1 cellular context compared by ENCODE assay signal in the genomic region with DNA sequence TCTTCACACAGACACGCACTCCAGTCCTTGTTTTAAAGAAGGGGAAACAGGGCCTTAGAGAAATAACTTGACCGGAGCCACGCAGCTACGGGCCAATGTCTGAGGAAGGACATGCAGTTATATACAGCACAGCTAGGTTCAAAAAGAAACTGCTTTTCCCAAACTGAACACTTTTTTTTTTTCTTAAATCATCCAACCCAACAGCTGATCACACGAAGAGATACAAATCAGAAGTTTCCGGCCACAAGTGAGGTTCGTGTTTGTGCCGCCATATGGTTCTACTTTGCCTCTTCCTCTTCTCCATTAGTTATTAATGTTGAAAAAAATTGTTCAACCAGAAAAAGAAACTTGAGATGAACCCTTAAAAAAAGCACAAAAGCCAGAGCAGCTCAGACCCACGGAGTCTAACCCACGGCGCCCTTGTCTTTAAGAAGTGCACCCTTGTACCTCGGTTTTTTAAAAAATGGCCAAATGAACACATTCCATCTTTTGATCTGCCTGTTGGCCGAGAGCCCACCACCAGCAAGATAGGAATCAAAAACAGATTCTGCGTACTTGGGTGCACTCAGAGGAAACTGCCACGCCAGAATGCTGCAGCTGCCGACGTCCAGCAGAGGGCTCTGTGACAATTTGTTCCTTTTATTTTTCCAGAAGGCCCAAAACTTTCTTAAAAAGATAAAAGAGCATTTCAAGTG.
TF ChIP-seq lines count a peak whose summit lies in the region.

No MANE protein-coding gene starts in this region.

TF ChIP-seq in K562, 482 proteins besides CTCF, POLR2A, EP300 and RAD21 (continued from another document and continues in another):
- TF ChIP-seq, protein P1, sequence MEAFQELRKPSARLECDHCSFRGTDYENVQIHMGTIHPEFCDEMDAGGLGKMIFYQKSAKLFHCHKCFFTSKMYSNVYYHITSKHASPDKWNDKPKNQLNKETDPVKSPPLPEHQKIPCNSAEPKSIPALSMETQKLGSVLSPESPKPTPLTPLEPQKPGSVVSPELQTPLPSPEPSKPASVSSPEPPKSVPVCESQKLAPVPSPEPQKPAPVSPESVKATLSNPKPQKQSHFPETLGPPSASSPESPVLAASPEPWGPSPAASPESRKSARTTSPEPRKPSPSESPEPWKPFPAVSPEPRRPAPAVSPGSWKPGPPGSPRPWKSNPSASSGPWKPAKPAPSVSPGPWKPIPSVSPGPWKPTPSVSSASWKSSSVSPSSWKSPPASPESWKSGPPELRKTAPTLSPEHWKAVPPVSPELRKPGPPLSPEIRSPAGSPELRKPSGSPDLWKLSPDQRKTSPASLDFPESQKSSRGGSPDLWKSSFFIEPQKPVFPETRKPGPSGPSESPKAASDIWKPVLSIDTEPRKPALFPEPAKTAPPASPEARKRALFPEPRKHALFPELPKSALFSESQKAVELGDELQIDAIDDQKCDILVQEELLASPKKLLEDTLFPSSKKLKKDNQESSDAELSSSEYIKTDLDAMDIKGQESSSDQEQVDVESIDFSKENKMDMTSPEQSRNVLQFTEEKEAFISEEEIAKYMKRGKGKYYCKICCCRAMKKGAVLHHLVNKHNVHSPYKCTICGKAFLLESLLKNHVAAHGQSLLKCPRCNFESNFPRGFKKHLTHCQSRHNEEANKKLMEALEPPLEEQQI (IDR thresholded peaks at IDR 0.05), result no peak
- peak; percentile 50; the same call in 1 of the 2 replicates for TF ChIP-seq MYC (IDR thresholded peaks at IDR 0.05; ENCODE audit: low read depth, low read length)
- TF ChIP-seq MYC (CRISPR knock-in tag; IDR thresholded peaks at IDR 0.05; ENCODE audit: borderline replicate concordance, low read depth), result no peak
- TF ChIP-seq NR3C1 (CRISPR knock-in tag; IDR thresholded peaks at IDR 0.05), result no peak
- TF ChIP-seq RHOXF2B (CRISPR knock-in tag; conservative IDR thresholded peaks at IDR 0.05), result no peak
- no peak for TF ChIP-seq ZNF224 (CRISPR knock-in tag; IDR thresholded peaks at IDR 0.05)
- no peak for TF ChIP-seq ZNF75A (CRISPR knock-in tag; IDR thresholded peaks at IDR 0.05)
- TF ChIP-seq ZNF644 (tag; IDR thresholded peaks at IDR 0.05; ENCODE audit: low read depth), result no peak
- no peak for TF ChIP-seq TSC22D4 (tag; IDR thresholded peaks at IDR 0.05)
- TF ChIP-seq, protein P2, sequence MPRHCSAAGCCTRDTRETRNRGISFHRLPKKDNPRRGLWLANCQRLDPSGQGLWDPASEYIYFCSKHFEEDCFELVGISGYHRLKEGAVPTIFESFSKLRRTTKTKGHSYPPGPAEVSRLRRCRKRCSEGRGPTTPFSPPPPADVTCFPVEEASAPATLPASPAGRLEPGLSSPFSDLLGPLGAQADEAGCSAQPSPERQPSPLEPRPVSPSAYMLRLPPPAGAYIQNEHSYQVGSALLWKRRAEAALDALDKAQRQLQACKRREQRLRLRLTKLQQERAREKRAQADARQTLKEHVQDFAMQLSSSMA (CRISPR knock-in tag; IDR thresholded peaks at IDR 0.05), result no peak
- no peak for TF ChIP-seq YY1 (IDR thresholded peaks at IDR 0.05; ENCODE audit: borderline replicate concordance in 1 of 3, control insufficient read depth in 1 of 3, extremely low read depth in 1 of 3, insufficient read depth in 3 of 3, insufficient read length in 1 of 3, insufficient replicate concordance in 2 of 3, low read depth in 1 of 3, low read length in 2 of 3)
- TF ChIP-seq, protein P3, sequence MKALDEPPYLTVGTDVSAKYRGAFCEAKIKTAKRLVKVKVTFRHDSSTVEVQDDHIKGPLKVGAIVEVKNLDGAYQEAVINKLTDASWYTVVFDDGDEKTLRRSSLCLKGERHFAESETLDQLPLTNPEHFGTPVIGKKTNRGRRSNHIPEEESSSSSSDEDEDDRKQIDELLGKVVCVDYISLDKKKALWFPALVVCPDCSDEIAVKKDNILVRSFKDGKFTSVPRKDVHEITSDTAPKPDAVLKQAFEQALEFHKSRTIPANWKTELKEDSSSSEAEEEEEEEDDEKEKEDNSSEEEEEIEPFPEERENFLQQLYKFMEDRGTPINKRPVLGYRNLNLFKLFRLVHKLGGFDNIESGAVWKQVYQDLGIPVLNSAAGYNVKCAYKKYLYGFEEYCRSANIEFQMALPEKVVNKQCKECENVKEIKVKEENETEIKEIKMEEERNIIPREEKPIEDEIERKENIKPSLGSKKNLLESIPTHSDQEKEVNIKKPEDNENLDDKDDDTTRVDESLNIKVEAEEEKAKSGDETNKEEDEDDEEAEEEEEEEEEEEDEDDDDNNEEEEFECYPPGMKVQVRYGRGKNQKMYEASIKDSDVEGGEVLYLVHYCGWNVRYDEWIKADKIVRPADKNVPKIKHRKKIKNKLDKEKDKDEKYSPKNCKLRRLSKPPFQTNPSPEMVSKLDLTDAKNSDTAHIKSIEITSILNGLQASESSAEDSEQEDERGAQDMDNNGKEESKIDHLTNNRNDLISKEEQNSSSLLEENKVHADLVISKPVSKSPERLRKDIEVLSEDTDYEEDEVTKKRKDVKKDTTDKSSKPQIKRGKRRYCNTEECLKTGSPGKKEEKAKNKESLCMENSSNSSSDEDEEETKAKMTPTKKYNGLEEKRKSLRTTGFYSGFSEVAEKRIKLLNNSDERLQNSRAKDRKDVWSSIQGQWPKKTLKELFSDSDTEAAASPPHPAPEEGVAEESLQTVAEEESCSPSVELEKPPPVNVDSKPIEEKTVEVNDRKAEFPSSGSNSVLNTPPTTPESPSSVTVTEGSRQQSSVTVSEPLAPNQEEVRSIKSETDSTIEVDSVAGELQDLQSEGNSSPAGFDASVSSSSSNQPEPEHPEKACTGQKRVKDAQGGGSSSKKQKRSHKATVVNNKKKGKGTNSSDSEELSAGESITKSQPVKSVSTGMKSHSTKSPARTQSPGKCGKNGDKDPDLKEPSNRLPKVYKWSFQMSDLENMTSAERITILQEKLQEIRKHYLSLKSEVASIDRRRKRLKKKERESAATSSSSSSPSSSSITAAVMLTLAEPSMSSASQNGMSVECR (CRISPR knock-in tag; IDR thresholded peaks at IDR 0.05), result no peak
- TF ChIP-seq, protein P4, sequence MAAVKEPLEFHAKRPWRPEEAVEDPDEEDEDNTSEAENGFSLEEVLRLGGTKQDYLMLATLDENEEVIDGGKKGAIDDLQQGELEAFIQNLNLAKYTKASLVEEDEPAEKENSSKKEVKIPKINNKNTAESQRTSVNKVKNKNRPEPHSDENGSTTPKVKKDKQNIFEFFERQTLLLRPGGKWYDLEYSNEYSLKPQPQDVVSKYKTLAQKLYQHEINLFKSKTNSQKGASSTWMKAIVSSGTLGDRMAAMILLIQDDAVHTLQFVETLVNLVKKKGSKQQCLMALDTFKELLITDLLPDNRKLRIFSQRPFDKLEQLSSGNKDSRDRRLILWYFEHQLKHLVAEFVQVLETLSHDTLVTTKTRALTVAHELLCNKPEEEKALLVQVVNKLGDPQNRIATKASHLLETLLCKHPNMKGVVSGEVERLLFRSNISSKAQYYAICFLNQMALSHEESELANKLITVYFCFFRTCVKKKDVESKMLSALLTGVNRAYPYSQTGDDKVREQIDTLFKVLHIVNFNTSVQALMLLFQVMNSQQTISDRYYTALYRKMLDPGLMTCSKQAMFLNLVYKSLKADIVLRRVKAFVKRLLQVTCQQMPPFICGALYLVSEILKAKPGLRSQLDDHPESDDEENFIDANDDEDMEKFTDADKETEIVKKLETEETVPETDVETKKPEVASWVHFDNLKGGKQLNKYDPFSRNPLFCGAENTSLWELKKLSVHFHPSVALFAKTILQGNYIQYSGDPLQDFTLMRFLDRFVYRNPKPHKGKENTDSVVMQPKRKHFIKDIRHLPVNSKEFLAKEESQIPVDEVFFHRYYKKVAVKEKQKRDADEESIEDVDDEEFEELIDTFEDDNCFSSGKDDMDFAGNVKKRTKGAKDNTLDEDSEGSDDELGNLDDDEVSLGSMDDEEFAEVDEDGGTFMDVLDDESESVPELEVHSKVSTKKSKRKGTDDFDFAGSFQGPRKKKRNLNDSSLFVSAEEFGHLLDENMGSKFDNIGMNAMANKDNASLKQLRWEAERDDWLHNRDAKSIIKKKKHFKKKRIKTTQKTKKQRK (IDR thresholded peaks at IDR 0.05; ENCODE audit: borderline replicate concordance, low read depth, low read length), result no peak
- no peak; a peak in 1 of 4 replicates for TF ChIP-seq MCM7 (IDR thresholded peaks at IDR 0.05)
- TF ChIP-seq, protein P5, sequence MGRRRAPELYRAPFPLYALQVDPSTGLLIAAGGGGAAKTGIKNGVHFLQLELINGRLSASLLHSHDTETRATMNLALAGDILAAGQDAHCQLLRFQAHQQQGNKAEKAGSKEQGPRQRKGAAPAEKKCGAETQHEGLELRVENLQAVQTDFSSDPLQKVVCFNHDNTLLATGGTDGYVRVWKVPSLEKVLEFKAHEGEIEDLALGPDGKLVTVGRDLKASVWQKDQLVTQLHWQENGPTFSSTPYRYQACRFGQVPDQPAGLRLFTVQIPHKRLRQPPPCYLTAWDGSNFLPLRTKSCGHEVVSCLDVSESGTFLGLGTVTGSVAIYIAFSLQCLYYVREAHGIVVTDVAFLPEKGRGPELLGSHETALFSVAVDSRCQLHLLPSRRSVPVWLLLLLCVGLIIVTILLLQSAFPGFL (CRISPR knock-in tag; IDR thresholded peaks at IDR 0.05), result 0 out of 2 replicates have a peak, but pooled peaks have one; percentile 19
- no peak for TF ChIP-seq GATAD2B (IDR thresholded peaks at IDR 0.05; ENCODE audit: borderline replicate concordance)
- TF ChIP-seq THRAP3 (IDR thresholded peaks at IDR 0.05; ENCODE audit: borderline replicate concordance), result no peak
- no peak for TF ChIP-seq E2F3 (CRISPR knock-in tag; IDR thresholded peaks at IDR 0.05)
- TF ChIP-seq ARNT (IDR thresholded peaks at IDR 0.05), result peak in 1 of 2 experiments; percentile 44; a peak in 2 of 4 replicates
- TF ChIP-seq CAMTA2 (CRISPR knock-in tag; conservative IDR thresholded peaks at IDR 0.05), result no peak
- TF ChIP-seq, protein P6, sequence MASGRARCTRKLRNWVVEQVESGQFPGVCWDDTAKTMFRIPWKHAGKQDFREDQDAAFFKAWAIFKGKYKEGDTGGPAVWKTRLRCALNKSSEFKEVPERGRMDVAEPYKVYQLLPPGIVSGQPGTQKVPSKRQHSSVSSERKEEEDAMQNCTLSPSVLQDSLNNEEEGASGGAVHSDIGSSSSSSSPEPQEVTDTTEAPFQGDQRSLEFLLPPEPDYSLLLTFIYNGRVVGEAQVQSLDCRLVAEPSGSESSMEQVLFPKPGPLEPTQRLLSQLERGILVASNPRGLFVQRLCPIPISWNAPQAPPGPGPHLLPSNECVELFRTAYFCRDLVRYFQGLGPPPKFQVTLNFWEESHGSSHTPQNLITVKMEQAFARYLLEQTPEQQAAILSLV (tag; IDR thresholded peaks at IDR 0.05), result no peak
- no peak for TF ChIP-seq MTF1 (CRISPR knock-in tag; IDR thresholded peaks at IDR 0.05; ENCODE audit: borderline replicate concordance)
- TF ChIP-seq ZNF121 (CRISPR knock-in tag; conservative IDR thresholded peaks at IDR 0.05), result no peak
- TF ChIP-seq BACH1 (tag; IDR thresholded peaks at IDR 0.05), result no peak
- 0 out of 4 replicates have a peak, but pooled peaks of 1 of the 2 experiments have one; percentile 50 for TF ChIP-seq TEAD1 (CRISPR knock-in tag; IDR thresholded peaks at IDR 0.05)
- TF ChIP-seq L3MBTL2 (IDR thresholded peaks at IDR 0.05), result peak; percentile 43; the same call in 1 of the 2 replicates
- TF ChIP-seq, protein P7, sequence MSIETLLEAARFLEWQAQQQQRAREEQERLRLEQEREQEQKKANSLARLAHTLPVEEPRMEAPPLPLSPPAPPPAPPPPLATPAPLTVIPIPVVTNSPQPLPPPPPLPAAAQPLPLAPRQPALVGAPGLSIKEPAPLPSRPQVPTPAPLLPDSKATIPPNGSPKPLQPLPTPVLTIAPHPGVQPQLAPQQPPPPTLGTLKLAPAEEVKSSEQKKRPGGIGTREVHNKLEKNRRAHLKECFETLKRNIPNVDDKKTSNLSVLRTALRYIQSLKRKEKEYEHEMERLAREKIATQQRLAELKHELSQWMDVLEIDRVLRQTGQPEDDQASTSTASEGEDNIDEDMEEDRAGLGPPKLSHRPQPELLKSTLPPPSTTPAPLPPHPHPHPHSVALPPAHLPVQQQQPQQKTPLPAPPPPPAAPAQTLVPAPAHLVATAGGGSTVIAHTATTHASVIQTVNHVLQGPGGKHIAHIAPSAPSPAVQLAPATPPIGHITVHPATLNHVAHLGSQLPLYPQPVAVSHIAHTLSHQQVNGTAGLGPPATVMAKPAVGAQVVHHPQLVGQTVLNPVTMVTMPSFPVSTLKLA (conservative IDR thresholded peaks at IDR 0.05), result peak in 1 of 2 experiments; percentile 51; a peak in 2 of 4 replicates
- peak; percentile 63 for TF ChIP-seq EP400 (IDR thresholded peaks at IDR 0.05)
- 0 out of 2 replicates have a peak, but pooled peaks have one; percentile 40 for TF ChIP-seq ATF7 (IDR thresholded peaks at IDR 0.05)
- no peak for TF ChIP-seq GTF2F1 (IDR thresholded peaks at IDR 0.05; ENCODE audit: low read depth, low read length)
- no peak for TF ChIP-seq FOXK1 (CRISPR knock-in tag; IDR thresholded peaks at IDR 0.05; ENCODE audit: borderline replicate concordance)
- TF ChIP-seq, protein P8, sequence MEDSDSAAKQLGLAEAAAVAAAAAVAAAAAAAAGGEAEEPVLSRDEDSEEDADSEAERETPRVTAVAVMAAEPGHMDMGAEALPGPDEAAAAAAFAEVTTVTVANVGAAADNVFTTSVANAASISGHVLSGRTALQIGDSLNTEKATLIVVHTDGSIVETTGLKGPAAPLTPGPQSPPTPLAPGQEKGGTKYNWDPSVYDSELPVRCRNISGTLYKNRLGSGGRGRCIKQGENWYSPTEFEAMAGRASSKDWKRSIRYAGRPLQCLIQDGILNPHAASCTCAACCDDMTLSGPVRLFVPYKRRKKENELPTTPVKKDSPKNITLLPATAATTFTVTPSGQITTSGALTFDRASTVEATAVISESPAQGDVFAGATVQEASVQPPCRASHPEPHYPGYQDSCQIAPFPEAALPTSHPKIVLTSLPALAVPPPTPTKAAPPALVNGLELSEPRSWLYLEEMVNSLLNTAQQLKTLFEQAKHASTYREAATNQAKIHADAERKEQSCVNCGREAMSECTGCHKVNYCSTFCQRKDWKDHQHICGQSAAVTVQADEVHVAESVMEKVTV (CRISPR knock-in tag; IDR thresholded peaks at IDR 0.05), result peak; percentile 61
- peak; percentile 54; the same call in 1 of the 2 replicates for TF ChIP-seq LEF1 (IDR thresholded peaks at IDR 0.05)
- TF ChIP-seq ARID1B (IDR thresholded peaks at IDR 0.05), result peak; percentile 57; the same call in 1 of the 2 replicates
- TF ChIP-seq NFATC3 (IDR thresholded peaks at IDR 0.05), result no peak
- TF ChIP-seq GABPA (tag; conservative IDR thresholded peaks at IDR 0.05; ENCODE audit: low read depth), result peak; percentile 69
- no peak for TF ChIP-seq KDM1A (IDR thresholded peaks at IDR 0.05)
- TF ChIP-seq SMC3 (conservative IDR thresholded peaks at IDR 0.05; ENCODE audit: insufficient read depth, low read depth, low read length), result peak; percentile 81
- no peak for TF ChIP-seq ZNF140 (CRISPR knock-in tag; IDR thresholded peaks at IDR 0.05)
- peak; percentile 23; the same call in 1 of the 2 replicates for TF ChIP-seq BHLHE40 (IDR thresholded peaks at IDR 0.05; ENCODE audit: low read length)
- no peak for TF ChIP-seq HNRNPUL1 (IDR thresholded peaks at IDR 0.05; ENCODE audit: low read length)
- TF ChIP-seq NRF1 (conservative IDR thresholded peaks at IDR 0.05 in 1 of 2, IDR thresholded peaks at IDR 0.05 in 1 of 2), result peak in 1 of 2 experiments; percentile 24; a peak in 1 of 4 replicates
- TF ChIP-seq, protein P9, sequence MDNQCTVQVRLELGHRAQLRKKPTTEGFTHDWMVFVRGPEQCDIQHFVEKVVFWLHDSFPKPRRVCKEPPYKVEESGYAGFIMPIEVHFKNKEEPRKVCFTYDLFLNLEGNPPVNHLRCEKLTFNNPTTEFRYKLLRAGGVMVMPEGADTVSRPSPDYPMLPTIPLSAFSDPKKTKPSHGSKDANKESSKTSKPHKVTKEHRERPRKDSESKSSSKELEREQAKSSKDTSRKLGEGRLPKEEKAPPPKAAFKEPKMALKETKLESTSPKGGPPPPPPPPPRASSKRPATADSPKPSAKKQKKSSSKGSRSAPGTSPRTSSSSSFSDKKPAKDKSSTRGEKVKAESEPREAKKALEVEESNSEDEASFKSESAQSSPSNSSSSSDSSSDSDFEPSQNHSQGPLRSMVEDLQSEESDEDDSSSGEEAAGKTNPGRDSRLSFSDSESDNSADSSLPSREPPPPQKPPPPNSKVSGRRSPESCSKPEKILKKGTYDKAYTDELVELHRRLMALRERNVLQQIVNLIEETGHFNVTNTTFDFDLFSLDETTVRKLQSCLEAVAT (IDR thresholded peaks at IDR 0.05), result no peak
